In the genomic region with DNA sequence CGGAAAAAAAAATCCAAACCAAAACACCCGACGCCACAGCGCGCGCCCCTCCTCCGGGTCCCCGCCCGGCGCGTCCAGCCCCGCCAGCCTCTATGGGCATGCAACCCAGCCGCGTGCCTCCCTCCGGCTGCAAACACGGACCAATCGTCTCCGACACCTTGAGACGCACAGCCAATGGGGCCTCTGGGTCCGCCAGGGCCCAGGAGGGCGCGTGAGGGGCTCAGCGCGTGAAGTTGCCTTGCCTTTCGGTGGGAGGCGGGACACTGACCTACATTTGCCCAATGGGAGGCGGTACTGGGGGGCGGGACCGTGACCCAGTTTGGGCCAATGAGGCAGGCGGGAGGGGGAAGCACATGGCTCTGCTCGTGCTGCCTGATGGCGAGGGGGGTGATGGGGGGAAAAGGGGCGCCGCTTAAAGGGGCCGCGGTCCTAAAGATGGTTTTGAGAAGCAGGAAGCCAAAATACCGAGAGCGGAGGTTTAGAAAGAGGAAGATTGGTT, we compare ENCODE assay signal across 8 cellular contexts. TPM values are rescaled to one million over a fixed set of nuclear protein-coding genes. Genes with fewer than 3 reads are reported as not detected.
DNase-seq lines count a peak whose midpoint lies in the region; ATAC-seq and FAIRE-seq lines count a peak whose summit lies in the region.

No MANE protein-coding gene starts in this region.

- ATAC-seq in GM18498 (IDR thresholded peaks at IDR 0.05; ENCODE audit: unreplicated experiment) = peak; percentile 76
- peak; percentile 63 for ATAC-seq in HG02943 (IDR thresholded peaks at IDR 0.05; ENCODE audit: low read depth, unreplicated experiment)
- peak; percentile 77 for ATAC-seq in left ventricle myocardium superior

- intact Hi-C loops in left ventricle myocardium superior (cut with micrococcal nuclease) = no loop called here

- H3K27ac ChIP-seq in angular gyrus (ENCODE audit: low read depth, low read length) = peak overlapping the region; percentile 98

- DNase-seq in NCI-H187 (lab: John Stamatoyannopoulos, UW) = peak; percentile 98 to 100
- peak; percentile 98 to 100 (median 100) for DNase-seq in T-helper 2 cell
- peak; percentile 99 for DNase-seq in left ventricle myocardium superior
- peak; percentile 92 for DNase-seq in pulmonary artery endothelial cell (ENCODE audit: low read depth, low spot score)
- peak; percentile 95 for DNase-seq in urothelium cell line (ENCODE audit: low spot score)

- FAIRE-seq in urothelium cell line (lab: Jason Lieb, UNC) = peak; percentile 20

RNA-seq across cellular contexts. Expression of gene DBP, which starts 0.3 kb away (rescaled TPM):
- 22.8 TPM for total RNA-seq in left ventricle myocardium superior
- total RNA-seq in pulmonary artery endothelial cell = 0.85 and 2.2 TPM in 2 replicates

RNA-seq across cellular contexts. Expression of gene CA11, which starts 8.5 kb away (rescaled TPM):
- 6.3 TPM for total RNA-seq in left ventricle myocardium superior
- total RNA-seq in pulmonary artery endothelial cell = 2.3 and 3.2 TPM in 2 replicates

RNA-seq across cellular contexts. Expression of gene SPHK2, which starts 18.2 kb away (rescaled TPM):
- 7.2 TPM for total RNA-seq in left ventricle myocardium superior
- total RNA-seq in pulmonary artery endothelial cell = 6.7 and 9.2 TPM in 2 replicates

RNA-seq across cellular contexts. Expression of gene RPL18, which starts 18.5 kb away (rescaled TPM):
- total RNA-seq in left ventricle myocardium superior (554 TPM), pulmonary artery endothelial cell (1,737 and 2,640 TPM in 2 replicates)

RNA-seq across cellular contexts. Expression of gene FAM83E, which starts 22.6 kb away (rescaled TPM):
- total RNA-seq in left ventricle myocardium superior (not detected), pulmonary artery endothelial cell (0.73 and 0.99 TPM in 2 replicates)

Comparison
In these comparisons a context has a peak if more than half of its experiments do, and no peak if none do; other contexts are left out.
1. Peak in every context shown above with its lines: DNase-seq, ATAC-seq and H3K27ac ChIP-seq.